ENCODE assay signal across 1 cellular context in genomic region chr20:31661625-31662371, GRCh38.
TF ChIP-seq lines count a peak whose summit lies in the region.

No MANE protein-coding gene starts in this region.

TF ChIP-seq in A549, 52 proteins besides CTCF, POLR2A, EP300 and RAD21 (continued from another document):
- TF ChIP-seq REST (IDR thresholded peaks at IDR 0.05) (no peak), PBX3 (IDR thresholded peaks at IDR 0.05) (no peak; the same call in 1 of the 2 replicates), KDM1A (IDR thresholded peaks at IDR 0.05; ENCODE audit: low read depth) (peak; percentile 66; the same call in 1 of the 2 replicates), CEBPB (IDR thresholded peaks at IDR 0.05) (no peak), MAFK (IDR thresholded peaks at IDR 0.05; ENCODE audit: partially characterized antibody) (no peak), HEYL (CRISPR knock-in tag; IDR thresholded peaks at IDR 0.05) (no peak), GATA3 (IDR thresholded peaks at IDR 0.05; ENCODE audit: borderline replicate concordance) (0 out of 2 replicates have a peak, but pooled peaks have one; percentile 5), TP53 (CRISPR knock-in tag; IDR thresholded peaks at IDR 0.05) (no peak), BCL3 (IDR thresholded peaks at IDR 0.05) (0 out of 3 replicates have a peak, but pooled peaks have one; percentile 53), MAZ (IDR thresholded peaks at IDR 0.05; ENCODE audit: borderline replicate concordance, low read depth, low read length) (peak; percentile 70; the same call in 1 of the 2 replicates), FOXS1 (CRISPR knock-in tag; IDR thresholded peaks at IDR 0.05) (no peak), FOSB (CRISPR knock-in tag; IDR thresholded peaks at IDR 0.05) (peak; percentile 80), JUNB (IDR thresholded peaks at IDR 0.05) (no peak), TFCP2L1 (CRISPR knock-in tag; IDR thresholded peaks at IDR 0.05) (no peak; the same call in 1 of the 2 replicates)
